In genomic region chr5:83277154-83277553, GRCh38 we compare ENCODE assay signal across 18 cellular contexts.
"Had no signal": no experiment of that assay in that cellular context is flagged by ENCODE, and none has a peak within 500 bp of the region (broad histone marks: within the 10 kb centered on the region; RNA-seq: fewer than 3 reads in every experiment).

No MANE protein-coding gene starts in this region.

- H3K27ac ChIP-seq: cardiac muscle cell, dorsolateral prefrontal cortex, epithelial cell of prostate, left lung, ovary, psoas muscle, upper lobe of right lung, VCaP had no signal

- H3K4me1 ChIP-seq: left lung, psoas muscle, upper lobe of right lung had no signal

- H3K27me3 ChIP-seq: cardiac muscle cell, dorsolateral prefrontal cortex, left lung, ovary, upper lobe of right lung had no signal

- H3K36me3 ChIP-seq: cardiac muscle cell, left lung, ovary, upper lobe of right lung had no signal

- H3K4me3 ChIP-seq: cardiac muscle cell, dorsolateral prefrontal cortex, left lung, mucosa of descending colon, ovary, psoas muscle, upper lobe of right lung had no signal

- H3K9me3 ChIP-seq: left lung, mucosa of descending colon, ovary, psoas muscle, upper lobe of right lung had no signal

- DNase-seq: activated CD4-positive, alpha-beta T cell treated with anti-CD3 and anti-CD28 coated beads for 1 hour; activated CD8-positive, alpha-beta memory T cell treated with anti-CD3 and anti-CD28 coated beads for 24 hours; activated effector memory CD4-positive, alpha-beta T cell treated with anti-CD3 and anti-CD28 coated beads, Interleukin-2, amount 50 U/mL, for 16 hours; activated T-cell treated with anti-CD3 and anti-CD28 coated beads, Interleukin-2, amount 50 U/mL, for 72 hours; dorsolateral prefrontal cortex; foreskin melanocyte; glutamatergic neuron; mucosa of descending colon; naive thymus-derived CD8-positive, alpha-beta T cell; ovary; psoas muscle; stimulated activated naive CD4-positive, alpha-beta T cell; T-helper 2 cell; upper lobe of right lung had no signal
